Comparison of ENCODE assay signal across 22 cellular contexts in genomic region chr4:13523105-13523477, GRCh38. TPM values are rescaled to one million over a fixed set of nuclear protein-coding genes. Genes with fewer than 3 reads are reported as not detected.
DNase-seq lines count a peak whose midpoint lies in the region; ATAC-seq and TF ChIP-seq lines count a peak whose summit lies in the region.
"Had no signal": no experiment of that assay in that cellular context is flagged by ENCODE, and none has a peak within 500 bp of the region (broad histone marks: within the 10 kb centered on the region; RNA-seq: fewer than 3 reads in every experiment).

No MANE protein-coding gene starts in this region.

- ATAC-seq in activated CD8-positive, alpha-beta T cell treated with anti-CD3 and anti-CD28 coated beads, Interleukin-2, amount 10 ng/mL, durations not matched to agents 7 days and 5 days, result no peak
- no peak for ATAC-seq in activated CD8-positive, alpha-beta T cell treated with anti-CD3 and anti-CD28 coated beads for 36 hours
- ATAC-seq in activated T-helper 17 cell treated with anti-CD3 and anti-CD28 coated beads, Interleukin-2, amount 50 U/mL, for 72 hours (replicated peaks), result no peak
- ATAC-seq in stimulated activated effector memory CD8-positive, alpha-beta T cell treated with anti-CD3 and anti-CD28 coated beads, Interleukin-12 subunit alpha, Interleukin-12 subunit beta, amount 100 ng/mL, for 72 hours, result no peak
- no peak for ATAC-seq in HG02642 (IDR thresholded peaks at IDR 0.05; ENCODE audit: poor library complexity, unreplicated experiment)
- ATAC-seq: A549; activated CD8-positive, alpha-beta memory T cell treated with anti-CD3 and anti-CD28 coated beads, Interleukin-2, amount 10 ng/mL, durations not matched to agents 7 days and 5 days had no signal

- peaks cover 0 to 8% (median 0%) of the 10 kb centered on the region in 3 donors for H3K36me3 ChIP-seq in tibial nerve
- H3K36me3 ChIP-seq: MG63, stomach, upper lobe of right lung had no signal

- TF ChIP-seq CTCF in activated CD8-positive, alpha-beta T cell treated with anti-CD3 and anti-CD28 coated beads for 36 hours (IDR thresholded peaks at IDR 0.05), result no peak
- TF ChIP-seq CTCF in tibial nerve (IDR thresholded peaks at IDR 0.05), result no peak

- H3K4me1 Mint-ChIP-seq in activated CD8-positive, alpha-beta T cell treated with anti-CD3 and anti-CD28 coated beads, Interleukin-2, amount 10 ng/mL, durations not matched to agents 7 days and 5 days (ENCODE audit: low read depth), result peaks cover 27% of the 10 kb centered on the region
- H3K4me1 Mint-ChIP-seq in activated CD8-positive, alpha-beta T cell treated with anti-CD3 and anti-CD28 coated beads for 36 hours (ENCODE audit: low read depth), result peaks cover 15% of the 10 kb centered on the region
- H3K4me1 Mint-ChIP-seq in activated T-helper 17 cell treated with anti-CD3 and anti-CD28 coated beads, Interleukin-2, amount 50 U/mL, for 72 hours, result peaks cover 4% of the 10 kb centered on the region
- H3K4me1 Mint-ChIP-seq in stimulated activated effector memory CD8-positive, alpha-beta T cell treated with anti-CD3 and anti-CD28 coated beads, Interleukin-12 subunit alpha, Interleukin-12 subunit beta, amount 100 ng/mL, for 72 hours, result peaks cover 7% of the 10 kb centered on the region

- no peak for TF ChIP-seq EP300 in tibial nerve (IDR thresholded peaks at IDR 0.05)

- no peak for DNase-seq in activated CD8-positive, alpha-beta T cell treated with anti-CD3 and anti-CD28 coated beads, Interleukin-2, amount 10 ng/mL, durations not matched to agents 7 days and 5 days
- DNase-seq in activated CD8-positive, alpha-beta T cell treated with anti-CD3 and anti-CD28 coated beads for 36 hours, result no peak
- no peak for DNase-seq in stimulated activated effector memory CD8-positive, alpha-beta T cell treated with anti-CD3 and anti-CD28 coated beads, Interleukin-12 subunit alpha, Interleukin-12 subunit beta, amount 100 ng/mL, for 72 hours (ENCODE audit: low spot score in 2 of 2)
- DNase-seq in NK-92 (lab: John Stamatoyannopoulos, UW; ENCODE audit: unreplicated experiment) (no peak), tibial nerve (ENCODE audit: low spot score in 2 of 2) (no peak)
- DNase-seq: activated B cell treated with CpG ODN at 0.5 μM for 24 hours; activated CD8-positive, alpha-beta memory T cell treated with anti-CD3 and anti-CD28 coated beads, Interleukin-2, amount 10 ng/mL, durations not matched to agents 7 days and 5 days; activated naive CD4-positive, alpha-beta T cell treated with anti-CD3 and anti-CD28 coated beads, Interleukin-2, amount 50 U/mL, for 16 hours; CD4-positive, CD25-positive, alpha-beta regulatory T cell; erythroblast; MG63; NCI-H187 treated with DMSO at 0.1 percent for 48 hours; nephron progenitor cell; stimulated activated CD4-positive, alpha-beta T cell treated with anti-CD3 and anti-CD28 coated beads, Interleukin-15, amount 100 ng/mL, for 24 hours; stomach had no signal

- H3K4me3 Mint-ChIP-seq in activated CD8-positive, alpha-beta T cell treated with anti-CD3 and anti-CD28 coated beads, Interleukin-2, amount 10 ng/mL, durations not matched to agents 7 days and 5 days, result peak overlapping the region; percentile 8
- no peak overlapping the region for H3K4me3 Mint-ChIP-seq in activated CD8-positive, alpha-beta T cell treated with anti-CD3 and anti-CD28 coated beads for 36 hours
- H3K4me3 Mint-ChIP-seq in activated T-helper 17 cell treated with anti-CD3 and anti-CD28 coated beads, Interleukin-2, amount 50 U/mL, for 72 hours, result peak overlapping the region; percentile 22
- H3K4me3 Mint-ChIP-seq in stimulated activated effector memory CD8-positive, alpha-beta T cell treated with anti-CD3 and anti-CD28 coated beads, Interleukin-12 subunit alpha, Interleukin-12 subunit beta, amount 100 ng/mL, for 72 hours, result peak overlapping the region; percentile 20
- H3K4me3 Mint-ChIP-seq: activated CD8-positive, alpha-beta memory T cell treated with anti-CD3 and anti-CD28 coated beads, Interleukin-2, amount 10 ng/mL, durations not matched to agents 7 days and 5 days; nephron progenitor cell had no signal

- H3K27me3 Mint-ChIP-seq in activated CD8-positive, alpha-beta T cell treated with anti-CD3 and anti-CD28 coated beads, Interleukin-2, amount 10 ng/mL, durations not matched to agents 7 days and 5 days (ENCODE audit: low read depth), result peaks cover 79% of the 10 kb centered on the region
- peaks cover 75% of the 10 kb centered on the region for H3K27me3 Mint-ChIP-seq in activated CD8-positive, alpha-beta T cell treated with anti-CD3 and anti-CD28 coated beads for 36 hours
- H3K27me3 Mint-ChIP-seq in activated T-helper 17 cell treated with anti-CD3 and anti-CD28 coated beads, Interleukin-2, amount 50 U/mL, for 72 hours, result peaks cover 45% of the 10 kb centered on the region

- H3K27me3 ChIP-seq in tibial nerve, result peaks cover 0 to 80% of the 10 kb centered on the region in 2 donors
- H3K27me3 ChIP-seq: MG63 had no signal

- no peak for TF ChIP-seq POLR2A in tibial nerve (IDR thresholded peaks at IDR 0.05)

- POLR2A ChIA-PET in activated CD8-positive, alpha-beta T cell treated with anti-CD3 and anti-CD28 coated beads, Interleukin-2, amount 10 ng/mL, durations not matched to agents 7 days and 5 days (lab: Charles Lee), result no interaction called here
- POLR2A ChIA-PET in activated CD8-positive, alpha-beta T cell treated with anti-CD3 and anti-CD28 coated beads for 36 hours (lab: Charles Lee), result no interaction called here

- no peaks in the 10 kb centered on the region for H3K9me3 Mint-ChIP-seq in activated CD8-positive, alpha-beta T cell treated with anti-CD3 and anti-CD28 coated beads, Interleukin-2, amount 10 ng/mL, durations not matched to agents 7 days and 5 days (ENCODE audit: insufficient read depth)
- peaks cover 1% of the 10 kb centered on the region for H3K9me3 Mint-ChIP-seq in activated CD8-positive, alpha-beta T cell treated with anti-CD3 and anti-CD28 coated beads for 36 hours
- no peaks in the 10 kb centered on the region for H3K9me3 Mint-ChIP-seq in activated T-helper 17 cell treated with anti-CD3 and anti-CD28 coated beads, Interleukin-2, amount 50 U/mL, for 72 hours
- no peaks in the 10 kb centered on the region for H3K9me3 Mint-ChIP-seq in stimulated activated effector memory CD8-positive, alpha-beta T cell treated with anti-CD3 and anti-CD28 coated beads, Interleukin-12 subunit alpha, Interleukin-12 subunit beta, amount 100 ng/mL, for 72 hours

- H3K27ac ChIP-seq in tibial nerve, result no peak overlapping the region
- H3K27ac ChIP-seq: A549, stomach, upper lobe of right lung had no signal

- WGBS in tibial nerve, 2 donors, result 7 to 9% methylated on average over 15 to 17 of the region's 17 CpGs

- intact Hi-C loops in activated CD8-positive, alpha-beta T cell treated with anti-CD3 and anti-CD28 coated beads for 36 hours (cut with micrococcal nuclease), result no loop called here

- CTCF ChIA-PET in activated CD8-positive, alpha-beta T cell treated with anti-CD3 and anti-CD28 coated beads, Interleukin-2, amount 10 ng/mL, durations not matched to agents 7 days and 5 days (lab: Charles Lee), result no interaction called here
- CTCF ChIA-PET in activated CD8-positive, alpha-beta T cell treated with anti-CD3 and anti-CD28 coated beads for 36 hours (lab: Charles Lee), result interaction anchor here (6.0 kb wide), 1 partner anchor 19 kb away, joined by 31 read pairs; the partner anchor contains the start of gene NKX3-2

- H3K9me3 ChIP-seq in iPS-18c (ENCODE audit: control insufficient read depth, insufficient read depth, low read length), result peaks cover 12% of the 10 kb centered on the region
- peaks cover 0 to 23% (median 8%) of the 10 kb centered on the region in 4 donors for H3K9me3 ChIP-seq in tibial nerve
- H3K9me3 ChIP-seq: MG63, upper lobe of right lung had no signal

- H3K27ac Mint-ChIP-seq in activated CD8-positive, alpha-beta T cell treated with anti-CD3 and anti-CD28 coated beads, Interleukin-2, amount 10 ng/mL, durations not matched to agents 7 days and 5 days, result no peak overlapping the region
- H3K27ac Mint-ChIP-seq in activated CD8-positive, alpha-beta T cell treated with anti-CD3 and anti-CD28 coated beads for 36 hours, result no peak overlapping the region
- H3K27ac Mint-ChIP-seq in activated T-helper 17 cell treated with anti-CD3 and anti-CD28 coated beads, Interleukin-2, amount 50 U/mL, for 72 hours, result no peak overlapping the region
- H3K27ac Mint-ChIP-seq in stimulated activated effector memory CD8-positive, alpha-beta T cell treated with anti-CD3 and anti-CD28 coated beads, Interleukin-12 subunit alpha, Interleukin-12 subunit beta, amount 100 ng/mL, for 72 hours, result no peak overlapping the region
- H3K27ac Mint-ChIP-seq: activated B cell treated with CpG ODN at 0.5 μM for 24 hours; activated CD8-positive, alpha-beta memory T cell treated with anti-CD3 and anti-CD28 coated beads, Interleukin-2, amount 10 ng/mL, durations not matched to agents 7 days and 5 days; nephron progenitor cell had no signal

- H3K4me1 ChIP-seq in tibial nerve, result peaks cover 0 to 22% (median 0%) of the 10 kb centered on the region in 4 donors
- H3K4me1 ChIP-seq: A549 had no signal

- peaks cover 20% of the 10 kb centered on the region for H3K36me3 Mint-ChIP-seq in activated CD8-positive, alpha-beta T cell treated with anti-CD3 and anti-CD28 coated beads, Interleukin-2, amount 10 ng/mL, durations not matched to agents 7 days and 5 days (ENCODE audit: low read depth)
- H3K36me3 Mint-ChIP-seq in activated CD8-positive, alpha-beta T cell treated with anti-CD3 and anti-CD28 coated beads for 36 hours (ENCODE audit: low read depth), result peaks cover 6% of the 10 kb centered on the region
- H3K36me3 Mint-ChIP-seq in activated T-helper 17 cell treated with anti-CD3 and anti-CD28 coated beads, Interleukin-2, amount 50 U/mL, for 72 hours (ENCODE audit: low read depth), result no peaks in the 10 kb centered on the region
- H3K36me3 Mint-ChIP-seq in stimulated activated effector memory CD8-positive, alpha-beta T cell treated with anti-CD3 and anti-CD28 coated beads, Interleukin-12 subunit alpha, Interleukin-12 subunit beta, amount 100 ng/mL, for 72 hours, result no peaks in the 10 kb centered on the region
- H3K36me3 Mint-ChIP-seq: CD4-positive, CD25-positive, alpha-beta regulatory T cell had no signal

- peak overlapping the region; percentile 43; the same call in 1 of the 2 replicates for H3K4me3 ChIP-seq in iPS-18c (ENCODE audit: insufficient read depth, low read depth, low read length)
- no peak overlapping the region for H3K4me3 ChIP-seq in tibial nerve
- H3K4me3 ChIP-seq: A549, MG63, upper lobe of right lung had no signal

RNA-seq across cellular contexts. Expression of gene NKX3-2, which starts 21.2 kb away (rescaled TPM):
- not detected for total RNA-seq in activated CD8-positive, alpha-beta T cell treated with anti-CD3 and anti-CD28 coated beads, Interleukin-2, amount 10 ng/mL, durations not matched to agents 7 days and 5 days
- not detected for total RNA-seq in activated CD8-positive, alpha-beta T cell treated with anti-CD3 and anti-CD28 coated beads for 36 hours
- not detected for total RNA-seq in activated T-helper 17 cell treated with anti-CD3 and anti-CD28 coated beads, Interleukin-2, amount 50 U/mL, for 72 hours
- under 1 TPM in 3 of 4 donors, not detected in 1; 0.22 to 0.84 (median 0.30) TPM for total RNA-seq in tibial nerve
- total RNA-seq: activated B cell treated with CpG ODN at 0.5 μM for 24 hours; activated CD8-positive, alpha-beta memory T cell treated with anti-CD3 and anti-CD28 coated beads, Interleukin-2, amount 10 ng/mL, durations not matched to agents 7 days and 5 days; CD4-positive, CD25-positive, alpha-beta regulatory T cell; renal cortical epithelial cell; T-helper 1 cell treated with Interleukin-12 subunit alpha and Interleukin-12 subunit beta and Interleukin-4 antibody, amounts not matched to agents 30 ng/mL and 1 ng/mL, for 36 hours; upper lobe of right lung had no signal

RNA-seq across cellular contexts. Expression of gene RAB28, which starts 39.0 kb away (rescaled TPM):
- 10 to 100 TPM; 12.2 to 16.1 TPM for total RNA-seq in activated CD8-positive, alpha-beta T cell treated with anti-CD3 and anti-CD28 coated beads, Interleukin-2, amount 10 ng/mL, durations not matched to agents 7 days and 5 days
- 10 to 100 TPM; 12.5 to 13.1 TPM for total RNA-seq in activated CD8-positive, alpha-beta T cell treated with anti-CD3 and anti-CD28 coated beads for 36 hours
- total RNA-seq in activated T-helper 17 cell treated with anti-CD3 and anti-CD28 coated beads, Interleukin-2, amount 50 U/mL, for 72 hours, result 10 to 100 TPM in 1 of 2 donors, 1 to 10 TPM in 1; 10.0 to 14.5 TPM
- 10 to 100 TPM; 18.3 to 32.2 (median 28.5) TPM for total RNA-seq in tibial nerve
